Comparison of ENCODE assay signal across 8 cellular contexts in the genomic region with DNA sequence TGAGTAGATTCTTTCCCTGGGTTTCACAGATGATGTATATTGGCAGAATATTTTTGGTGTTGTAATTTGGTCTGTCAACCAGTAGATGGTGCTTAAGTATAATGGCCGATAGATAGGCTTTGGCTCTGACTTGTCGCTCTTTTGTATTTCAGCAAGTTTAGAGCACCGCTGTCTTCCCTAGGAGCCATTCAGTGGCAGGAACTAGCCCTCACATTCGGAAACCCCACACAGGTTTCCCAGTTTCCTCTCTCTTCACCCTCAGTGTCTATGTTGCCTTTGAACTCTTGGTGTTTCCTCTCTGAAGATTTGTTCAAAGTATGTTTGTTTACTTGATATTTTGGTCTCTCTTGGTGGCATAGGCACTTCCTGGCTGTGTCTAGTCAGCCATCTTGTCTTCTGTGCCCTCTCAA.
DNase-seq lines count a peak whose midpoint lies in the region; ATAC-seq and TF ChIP-seq lines count a peak whose summit lies in the region.
"Had no signal": no experiment of that assay in that cellular context is flagged by ENCODE, and none has a peak within 500 bp of the region (broad histone marks: within the 10 kb centered on the region; RNA-seq: fewer than 3 reads in every experiment).

No MANE protein-coding gene starts in this region.

- H3K4me3 ChIP-seq in Jurkat, Clone E6-1 (ENCODE audit: low read length): peak overlapping the region; percentile 25; the same call in 1 of the 2 replicates
- no peak overlapping the region for H3K4me3 ChIP-seq in liver (ENCODE audit: low read depth in 1 of 3, low read length in 3 of 3)
- H3K4me3 ChIP-seq in gastroesophageal sphincter: no peak overlapping the region

- H3K4me3 Mint-ChIP-seq in activated T-helper 17 cell treated with anti-CD3 and anti-CD28 coated beads, Interleukin-2, amount 50 U/mL, for 72 hours: no peak overlapping the region

- TF ChIP-seq POLR2A in gastroesophageal sphincter (IDR thresholded peaks at IDR 0.05): no peak

- TF ChIP-seq EP300 in gastroesophageal sphincter (IDR thresholded peaks at IDR 0.05): no peak

- peak; percentile 66 to 77 for TF ChIP-seq RAD21 in liver (IDR thresholded peaks at IDR 0.05)

- H3K4me1 ChIP-seq in liver (ENCODE audit: control insufficient read depth in 4 of 4, insufficient read depth in 4 of 4, low read length in 3 of 4): peaks cover 0 to 11% (median 8%) of the 10 kb centered on the region in 4 donors
- no peaks in the 10 kb centered on the region for H3K4me1 ChIP-seq in gastroesophageal sphincter

- DNase-seq in GDM1 (lab: John Stamatoyannopoulos, UW) (peak; percentile 37), pons (ENCODE audit: low spot score) (no peak)
- DNase-seq in Jurkat, Clone E6-1 (ENCODE audit: low read depth, low spot score): peak; percentile 78
- DNase-seq: effector CD4-positive, alpha-beta T cell had no signal

- H3K36me3 ChIP-seq in liver (ENCODE audit: control insufficient read depth in 4 of 4, insufficient read depth in 3 of 4, low read depth in 1 of 4, low read length in 3 of 4) (no peaks in the 10 kb centered on the region), gastroesophageal sphincter (no peaks in the 10 kb centered on the region)

- TF ChIP-seq CTCF in liver (IDR thresholded peaks at IDR 0.05; ENCODE audit: low read depth, low read length, missing input control) (peak; percentile 42), gastroesophageal sphincter (IDR thresholded peaks at IDR 0.05) (no peak)

- H3K27me3 ChIP-seq in liver (ENCODE audit: control insufficient read depth in 4 of 4, insufficient read depth in 4 of 4, low read length in 3 of 4) (no peaks in the 10 kb centered on the region), gastroesophageal sphincter (no peaks in the 10 kb centered on the region)

- H3K9ac ChIP-seq in liver (ENCODE audit: low read depth in 1 of 2, low read length in 2 of 2): no peak overlapping the region

- no peak overlapping the region for H3K27ac Mint-ChIP-seq in activated T-helper 17 cell treated with anti-CD3 and anti-CD28 coated beads, Interleukin-2, amount 50 U/mL, for 72 hours

- H3K27me3 Mint-ChIP-seq in activated T-helper 17 cell treated with anti-CD3 and anti-CD28 coated beads, Interleukin-2, amount 50 U/mL, for 72 hours: no peaks in the 10 kb centered on the region

- H3K27ac ChIP-seq in liver (ENCODE audit: low read depth in 1 of 2, low read length in 2 of 2) (no peak overlapping the region), gastroesophageal sphincter (no peak overlapping the region)

- peaks cover 13% of the 10 kb centered on the region for H3K4me1 Mint-ChIP-seq in activated T-helper 17 cell treated with anti-CD3 and anti-CD28 coated beads, Interleukin-2, amount 50 U/mL, for 72 hours

- peak; percentile 42 for ATAC-seq in activated T-helper 17 cell treated with anti-CD3 and anti-CD28 coated beads, Interleukin-2, amount 50 U/mL, for 72 hours (replicated peaks)
- ATAC-seq in gastroesophageal sphincter: no peak
- no peak for ATAC-seq in HG03571 (IDR thresholded peaks at IDR 0.05; ENCODE audit: unreplicated experiment)

- 88% methylated on average over 4 of the region's 4 CpGs for WGBS in liver
- 87% methylated on average over 4 of the region's 4 CpGs; no CpG with 5 or more reads in 1 of the 2 donors for WGBS in gastroesophageal sphincter (ENCODE audit: low coverage in 1 of 2), 2 donors

- H3K9me3 ChIP-seq in liver (ENCODE audit: control insufficient read depth in 4 of 4, low read length in 3 of 4) (no peaks in the 10 kb centered on the region), gastroesophageal sphincter (peaks cover 0 to 7% (median 0%) of the 10 kb centered on the region in 3 donors)

- H3K9me3 Mint-ChIP-seq in activated T-helper 17 cell treated with anti-CD3 and anti-CD28 coated beads, Interleukin-2, amount 50 U/mL, for 72 hours: peaks cover 8% of the 10 kb centered on the region

- H3K36me3 Mint-ChIP-seq in activated T-helper 17 cell treated with anti-CD3 and anti-CD28 coated beads, Interleukin-2, amount 50 U/mL, for 72 hours (ENCODE audit: low read depth): peaks cover 8% of the 10 kb centered on the region

TF ChIP-seq in liver, 16 proteins besides CTCF, POLR2A, EP300 and RAD21:
- TF ChIP-seq FOXA2 (IDR thresholded peaks at IDR 0.05): no peak
- no peak for TF ChIP-seq SP1 (IDR thresholded peaks at IDR 0.05)
